11 cellular contexts compared by ENCODE assay signal in the genomic region with DNA sequence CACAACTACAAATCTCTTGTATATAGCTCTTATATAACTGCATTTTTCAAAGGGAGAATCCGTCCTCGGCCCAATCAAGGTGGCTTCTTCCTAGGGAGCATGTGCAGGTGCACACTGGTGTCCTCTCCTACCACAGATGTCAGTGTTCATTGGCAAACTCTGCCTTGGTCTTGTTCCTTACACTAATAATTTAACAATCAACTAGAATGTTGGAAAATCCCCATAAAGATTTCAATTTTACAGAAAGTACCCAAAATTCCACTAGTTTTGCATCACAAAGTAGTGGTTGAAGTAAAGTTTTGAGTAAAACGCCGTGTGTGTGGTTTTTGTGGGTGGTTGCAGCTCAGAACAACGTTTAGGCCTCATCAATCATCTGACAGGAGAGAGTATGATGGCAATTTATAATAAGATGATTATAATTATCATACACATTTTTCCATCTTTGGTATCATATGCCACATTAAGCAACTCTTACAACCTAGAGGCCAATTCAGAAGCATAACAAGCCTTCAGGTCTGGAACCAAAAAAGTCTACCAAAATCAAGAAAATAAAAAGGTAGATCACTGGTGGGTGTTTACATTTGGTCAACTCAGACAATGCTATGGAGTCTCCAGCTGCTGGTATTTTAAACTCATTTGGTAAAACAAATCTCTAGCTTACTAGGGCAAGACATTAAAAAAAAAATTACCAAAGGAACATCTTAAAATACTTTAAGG.
A peak's percentile ranks its signal among the peaks of the same experiment; 100 is the strongest.
DNase-seq lines count a peak whose midpoint lies in the region; ATAC-seq, FAIRE-seq and TF ChIP-seq lines count a peak whose summit lies in the region.
"Had no signal": no experiment of that assay in that cellular context is flagged by ENCODE, and none has a peak within 500 bp of the region (broad histone marks: within the 10 kb centered on the region; RNA-seq: fewer than 3 reads in every experiment).

No MANE protein-coding gene starts in this region.

- no peaks in the 10 kb centered on the region for H3K36me3 ChIP-seq in KOPT-K1 (ENCODE audit: insufficient read depth, low read length)
- no peaks in the 10 kb centered on the region for H3K36me3 ChIP-seq in lower lobe of right lung
- H3K36me3 ChIP-seq: left ventricle myocardium inferior had no signal

- peak overlapping the region; percentile 46 for H3K27ac ChIP-seq in KOPT-K1 (ENCODE audit: low read depth, low read length, poor library complexity, severe bottlenecking)
- peak overlapping the region; percentile 3 for H3K27ac ChIP-seq in lower lobe of right lung
- H3K27ac ChIP-seq: left ventricle myocardium inferior had no signal

- no peak for FAIRE-seq in urothelium cell line (lab: Jason Lieb, UNC)

- TF ChIP-seq CTCF in GM13976 (IDR thresholded peaks at IDR 0.05; ENCODE audit: borderline replicate concordance, control extremely low read depth, extremely low read depth, insufficient read depth, missing control alignments), result no peak
- TF ChIP-seq CTCF in lower lobe of right lung (IDR thresholded peaks at IDR 0.05), result no peak

- DNase-seq in GM13976 (ENCODE audit: low spot score) (peak; percentile 31), lower lobe of right lung (no peak), HUDEP-2 (lab: John Stamatoyannopoulos, UW; ENCODE audit: unreplicated experiment in 76 of 76) (no peak), Right ventricle myocardium inferior (ENCODE audit: missing footprints) (no peak), NCI-H187 treated with DMSO at 0.1 percent for 48 hours (lab: John Stamatoyannopoulos, UW) (no peak), urothelium cell line (ENCODE audit: low spot score) (no peak)
- DNase-seq: DND-41, left ventricle myocardium inferior, SHP77 treated with DMSO at 0.1 percent for 48 hours had no signal

- ATAC-seq in GM21723 (IDR thresholded peaks at IDR 0.05; ENCODE audit: unreplicated experiment) (peak; percentile 45), lower lobe of right lung (no peak), Right ventricle myocardium inferior (no peak)

- no peaks in the 10 kb centered on the region for H3K27me3 ChIP-seq in lower lobe of right lung (ENCODE audit: low read depth)

- peaks cover 11% of the 10 kb centered on the region for H3K4me1 ChIP-seq in lower lobe of right lung
- H3K4me1 ChIP-seq: left ventricle myocardium inferior had no signal

- H3K4me3 ChIP-seq in lower lobe of right lung, result no peak overlapping the region
- H3K4me3 ChIP-seq: left ventricle myocardium inferior had no signal

- in situ Hi-C loops in GM13976 (cut with MboI; ENCODE audit: low sequenced_read_pairs, unreplicated experiment), result no loop called here

- H3K9me3 ChIP-seq in KOPT-K1 (ENCODE audit: insufficient read depth, low read length, poor library complexity, severe bottlenecking), result no peaks in the 10 kb centered on the region
- no peaks in the 10 kb centered on the region for H3K9me3 ChIP-seq in lower lobe of right lung
- H3K9me3 ChIP-seq: left ventricle myocardium inferior had no signal

- intact Hi-C loops in lower lobe of right lung (cut with DNase I) (no loop called here), Right ventricle myocardium inferior (cut with DNase I) (no loop called here)
